11 cellular contexts compared by ENCODE assay signal in the genomic region with DNA sequence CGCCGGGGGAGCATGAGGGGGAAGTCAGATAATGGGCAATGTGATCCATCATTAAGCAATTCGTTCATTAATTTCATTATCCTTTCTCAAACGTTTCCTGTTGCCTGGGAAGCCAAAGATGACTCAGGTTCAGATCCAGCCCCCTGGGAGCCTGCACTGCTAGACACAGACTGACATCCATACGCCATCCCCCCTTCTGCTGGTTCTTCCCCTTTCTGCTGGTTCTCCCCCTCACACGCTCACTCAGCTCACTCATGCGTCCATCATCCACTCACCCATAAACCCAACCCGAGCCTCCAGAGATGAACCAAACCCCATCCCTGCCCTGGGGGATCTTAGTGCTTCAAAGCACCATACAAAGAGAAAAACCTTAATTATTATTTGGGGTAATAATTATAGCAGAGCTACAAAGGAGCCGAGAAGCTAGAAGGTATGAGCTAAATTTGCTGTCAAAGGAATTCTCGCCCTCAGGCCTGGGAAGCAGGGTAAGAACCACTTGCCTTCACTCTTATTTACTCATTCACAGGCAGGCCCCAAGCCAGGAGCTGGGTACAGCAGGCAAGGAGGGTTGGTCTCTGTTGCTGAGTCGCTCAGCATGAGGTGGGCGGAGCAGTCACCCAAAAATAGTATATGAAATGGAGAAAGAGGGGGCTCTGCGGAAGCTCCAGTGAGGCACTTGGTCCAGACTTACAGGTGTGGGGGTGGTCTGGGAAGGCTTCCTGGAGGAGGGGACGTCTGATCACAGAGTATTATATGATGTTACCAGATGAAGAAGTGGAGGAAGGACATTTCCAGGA. TPM values are rescaled to one million over a fixed set of nuclear protein-coding genes. Genes with fewer than 3 reads are reported as not detected.
A peak's percentile ranks its signal among the peaks of the same experiment; 100 is the strongest.
DNase-seq lines count a peak whose midpoint lies in the region; ATAC-seq and TF ChIP-seq lines count a peak whose summit lies in the region.
"Had no signal": no experiment of that assay in that cellular context is flagged by ENCODE, and none has a peak within 500 bp of the region (broad histone marks: within the 10 kb centered on the region; RNA-seq: fewer than 3 reads in every experiment).

No MANE protein-coding gene starts in this region.

- peak overlapping the region; percentile 59 for H3K4me2 ChIP-seq in OCI-LY3 (ENCODE audit: low read length)

- H2AFZ ChIP-seq in OCI-LY3 (ENCODE audit: low read depth, low read length): peak overlapping the region; percentile 69

- POLR2A ChIA-PET in A673 (lab: Charles Lee; ENCODE audit: low non-redundant PET): interaction anchor here (1.2 kb wide), 1 partner anchor 13 kb away, joined by 3 read pairs; a partner anchor contains a TSS
- POLR2A ChIA-PET in activated CD4-positive, alpha-beta T cell treated with anti-CD3 and anti-CD28 coated beads, Interleukin-2, amount 10 ng/mL, durations not matched to agents 7 days and 5 days (lab: Charles Lee): no interaction called here

- H3K4me1 ChIP-seq in A673 (ENCODE audit: insufficient read depth, low read length, poor library complexity, severe bottlenecking) (peaks cover 12% of the 10 kb centered on the region), OCI-LY3 (ENCODE audit: low read length) (peaks cover 13% of the 10 kb centered on the region)
- H3K4me1 ChIP-seq: SJSA1 had no signal

- intact Hi-C loops in A673 (cut with micrococcal nuclease; ENCODE audit: unreplicated experiment): no loop called here

- H3K9ac ChIP-seq in OCI-LY3 (ENCODE audit: low read length): peak overlapping the region; percentile 38; the same call in 1 of the 2 replicates

- H3K9me3 Mint-ChIP-seq in activated CD4-positive, alpha-beta T cell treated with anti-CD3 and anti-CD28 coated beads, Interleukin-2, amount 10 ng/mL, durations not matched to agents 7 days and 5 days: no peaks in the 10 kb centered on the region
- H3K9me3 Mint-ChIP-seq: activated naive CD8-positive, alpha-beta T cell treated with anti-CD3 and anti-CD28 coated beads, Interleukin-2, amount 10 ng/mL, durations not matched to agents 7 days and 5 days had no signal

- H3K4me3 ChIP-seq in A673 (ENCODE audit: low read depth, low read length, poor library complexity, severe bottlenecking) (no peak overlapping the region), OCI-LY3 (ENCODE audit: low read length) (peak overlapping the region; percentile 2; the same call in 1 of the 2 replicates)
- H3K4me3 ChIP-seq: SJSA1 had no signal

- BruUV-seq in A673 (replicated peaks; lab: Mats Ljungman, UMichigan): TSS peak; percentile 78

- no peak overlapping the region for H3K27ac Mint-ChIP-seq in activated CD4-positive, alpha-beta T cell treated with anti-CD3 and anti-CD28 coated beads, Interleukin-2, amount 10 ng/mL, durations not matched to agents 7 days and 5 days
- H3K27ac Mint-ChIP-seq: activated naive CD8-positive, alpha-beta T cell treated with anti-CD3 and anti-CD28 coated beads, Interleukin-2, amount 10 ng/mL, durations not matched to agents 7 days and 5 days had no signal

- H3K79me2 ChIP-seq in OCI-LY3 (ENCODE audit: low read length): no peaks in the 10 kb centered on the region

- no peaks in the 10 kb centered on the region for H3K27me3 Mint-ChIP-seq in activated CD4-positive, alpha-beta T cell treated with anti-CD3 and anti-CD28 coated beads, Interleukin-2, amount 10 ng/mL, durations not matched to agents 7 days and 5 days
- H3K27me3 Mint-ChIP-seq: activated naive CD8-positive, alpha-beta T cell treated with anti-CD3 and anti-CD28 coated beads, Interleukin-2, amount 10 ng/mL, durations not matched to agents 7 days and 5 days had no signal

- H3K4me3 Mint-ChIP-seq in activated CD4-positive, alpha-beta T cell treated with anti-CD3 and anti-CD28 coated beads, Interleukin-2, amount 10 ng/mL, durations not matched to agents 7 days and 5 days: no peak overlapping the region
- H3K4me3 Mint-ChIP-seq: activated naive CD8-positive, alpha-beta T cell treated with anti-CD3 and anti-CD28 coated beads, Interleukin-2, amount 10 ng/mL, durations not matched to agents 7 days and 5 days had no signal

- H3K36me3 Mint-ChIP-seq in activated CD4-positive, alpha-beta T cell treated with anti-CD3 and anti-CD28 coated beads, Interleukin-2, amount 10 ng/mL, durations not matched to agents 7 days and 5 days (ENCODE audit: low read depth): no peaks in the 10 kb centered on the region
- H3K36me3 Mint-ChIP-seq: activated naive CD8-positive, alpha-beta T cell treated with anti-CD3 and anti-CD28 coated beads, Interleukin-2, amount 10 ng/mL, durations not matched to agents 7 days and 5 days had no signal

- DNase-seq in A673 (ENCODE audit: low spot score) (peak; percentile 94), islet precursor cell (peak; percentile 92), dermis blood vessel endothelial cell (no peak), NCI-H187 treated with DMSO at 0.1 percent for 48 hours (lab: John Stamatoyannopoulos, UW) (no peak)
- DNase-seq in activated CD4-positive, alpha-beta T cell treated with anti-CD3 and anti-CD28 coated beads, Interleukin-2, amount 10 ng/mL, durations not matched to agents 7 days and 5 days: no peak
- DNase-seq: activated naive CD8-positive, alpha-beta T cell treated with anti-CD3 and anti-CD28 coated beads, Interleukin-2, amount 10 ng/mL, durations not matched to agents 7 days and 5 days had no signal

- H3K9me3 ChIP-seq in A673 (ENCODE audit: low read depth, low read length, poor library complexity, severe bottlenecking) (no peaks in the 10 kb centered on the region), OCI-LY3 (ENCODE audit: insufficient read depth, low read length) (no peaks in the 10 kb centered on the region)
- H3K9me3 ChIP-seq: SJSA1 had no signal

- CTCF ChIA-PET in A673 (lab: Charles Lee): interaction anchor here (0.6 kb wide), 1 partner anchor 18 kb away, joined by 4 read pairs; no protein-coding TSS in a partner anchor
- CTCF ChIA-PET in activated CD4-positive, alpha-beta T cell treated with anti-CD3 and anti-CD28 coated beads, Interleukin-2, amount 10 ng/mL, durations not matched to agents 7 days and 5 days (lab: Charles Lee): no interaction called here

- H3K27me3 ChIP-seq in A673 (replicated peaks; ENCODE audit: insufficient read depth, low read depth, low read length, poor library complexity) (no peaks in the 10 kb centered on the region), OCI-LY3 (ENCODE audit: low read depth, low read length) (no peaks in the 10 kb centered on the region)
- H3K27me3 ChIP-seq: SJSA1 had no signal

- H3K36me3 ChIP-seq in A673 (ENCODE audit: insufficient read depth, low read length, poor library complexity, severe bottlenecking) (no peaks in the 10 kb centered on the region), OCI-LY3 (replicated peaks; ENCODE audit: low read depth, low read length) (no peaks in the 10 kb centered on the region)
- H3K36me3 ChIP-seq: SJSA1 had no signal

- TF ChIP-seq CTCF in A673 (conservative IDR thresholded peaks at IDR 0.05; ENCODE audit: low read depth, low read length): no peak
- no peak for TF ChIP-seq CTCF in OCI-LY3 (IDR thresholded peaks at IDR 0.05; ENCODE audit: low read depth, low read length)

- peaks cover 4% of the 10 kb centered on the region for H3K4me1 Mint-ChIP-seq in activated CD4-positive, alpha-beta T cell treated with anti-CD3 and anti-CD28 coated beads, Interleukin-2, amount 10 ng/mL, durations not matched to agents 7 days and 5 days
- H3K4me1 Mint-ChIP-seq: activated naive CD8-positive, alpha-beta T cell treated with anti-CD3 and anti-CD28 coated beads, Interleukin-2, amount 10 ng/mL, durations not matched to agents 7 days and 5 days had no signal

- H4K20me1 ChIP-seq in OCI-LY3 (ENCODE audit: insufficient read depth, low read length): no peaks in the 10 kb centered on the region

- ATAC-seq in GM21619 (IDR thresholded peaks at IDR 0.05; ENCODE audit: unreplicated experiment) (peak; percentile 73), HG03135 (IDR thresholded peaks at IDR 0.05; ENCODE audit: unreplicated experiment) (no peak)

- H3K27ac ChIP-seq in A673 (ENCODE audit: low read depth, low read length, poor library complexity, severe bottlenecking): peak overlapping the region; percentile 70
- peak overlapping the region; percentile 20; the same call in 1 of the 2 replicates for H3K27ac ChIP-seq in OCI-LY3 (ENCODE audit: low read length)
- H3K27ac ChIP-seq: SJSA1 had no signal

RNA-seq across cellular contexts. Expression of a gene that starts 7.0 kb away (rescaled TPM):
- 44.2 and 45.3 TPM in 2 replicates for total RNA-seq in A673 (2021)
- total RNA-seq in dermis blood vessel endothelial cell: 22.6 and 26.3 TPM in 2 replicates
- total RNA-seq in activated CD4-positive, alpha-beta T cell treated with anti-CD3 and anti-CD28 coated beads, Interleukin-2, amount 10 ng/mL, durations not matched to agents 7 days and 5 days: 10 to 100 TPM; 26.5 to 34.6 TPM

RNA-seq across cellular contexts. Expression of a gene that starts 13.0 kb away (rescaled TPM):
- 48.6 and 51.0 TPM in 2 replicates for total RNA-seq in A673 (2021)
- 30.0 and 41.2 TPM in 2 replicates for total RNA-seq in dermis blood vessel endothelial cell
- 10 to 100 TPM; 34.3 to 35.4 TPM for total RNA-seq in activated CD4-positive, alpha-beta T cell treated with anti-CD3 and anti-CD28 coated beads, Interleukin-2, amount 10 ng/mL, durations not matched to agents 7 days and 5 days

RNA-seq across cellular contexts. Expression of a gene that starts 41.8 kb away (rescaled TPM):
- not detected in 2 replicates for total RNA-seq in A673 (2021)
- not detected in 2 replicates for total RNA-seq in dermis blood vessel endothelial cell
- total RNA-seq in activated CD4-positive, alpha-beta T cell treated with anti-CD3 and anti-CD28 coated beads, Interleukin-2, amount 10 ng/mL, durations not matched to agents 7 days and 5 days: not detected
- total RNA-seq: activated naive CD8-positive, alpha-beta T cell treated with anti-CD3 and anti-CD28 coated beads, Interleukin-2, amount 10 ng/mL, durations not matched to agents 7 days and 5 days; LHCN-M2; SJSA1 had no signal

Comparison
In these comparisons a context has a peak if more than half of its experiments do, and no peak if none do; other contexts are left out.
1. DNase-seq: peak in A673 (single experiment) and islet precursor cell (single experiment); none in dermis blood vessel endothelial cell (single experiment), activated CD4-positive, alpha-beta T cell treated with anti-CD3 and anti-CD28 coated beads, Interleukin-2, amount 10 ng/mL, durations not matched to agents 7 days and 5 days (single experiment) and NCI-H187 treated with DMSO at 0.1 percent for 48 hours (single experiment).